8 cellular contexts compared by ENCODE assay signal in the genomic region with DNA sequence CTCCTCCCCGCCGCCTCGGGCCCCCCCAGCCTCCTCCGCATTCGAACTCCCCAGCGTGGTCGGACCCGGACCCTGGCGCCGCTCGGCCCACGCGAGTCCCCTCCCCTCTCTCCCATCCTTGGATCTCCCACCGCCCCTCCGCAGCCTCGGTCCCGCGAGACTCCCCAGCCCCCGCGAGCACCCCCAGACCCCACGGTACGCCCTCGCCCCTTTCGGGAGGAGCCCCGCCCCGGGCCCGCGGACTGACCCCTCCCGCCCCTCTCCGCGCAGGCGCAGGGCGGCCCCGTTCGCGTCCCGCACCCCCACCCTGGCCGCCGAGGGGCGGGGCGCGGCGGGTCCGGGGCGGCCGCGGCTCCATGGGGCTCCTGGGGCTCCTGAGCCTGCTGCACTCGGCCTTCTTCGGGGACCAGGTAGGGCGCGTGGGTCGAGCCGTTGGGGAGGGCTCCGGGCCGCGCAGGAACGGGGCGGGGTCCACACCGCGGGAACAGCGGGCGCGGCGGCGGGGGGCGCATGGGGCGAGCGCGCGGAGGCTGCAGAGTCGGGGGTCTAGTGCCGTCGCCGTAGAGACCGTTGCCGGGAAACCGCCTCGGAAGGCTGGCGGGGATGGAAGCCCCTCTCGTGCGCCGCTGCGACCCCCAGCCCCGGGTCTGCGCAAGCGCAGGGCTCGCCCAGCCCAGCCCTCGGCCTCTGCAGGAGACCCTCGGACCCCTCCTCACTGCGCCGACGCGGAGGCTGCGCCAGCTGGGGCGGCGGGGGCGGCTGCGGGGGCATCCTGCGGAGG. TPM values are rescaled to one million over a fixed set of nuclear protein-coding genes. Genes with fewer than 3 reads are reported as not detected.
DNase-seq lines count a peak whose midpoint lies in the region; ATAC-seq and TF ChIP-seq lines count a peak whose summit lies in the region.

No MANE protein-coding gene starts in this region.

- H2BK120ac ChIP-seq in IMR-90 (ENCODE audit: low read depth, low read length) = no peak overlapping the region

- H2AK5ac ChIP-seq in IMR-90 (ENCODE audit: low read depth, low read length) = no peak overlapping the region

- no peaks in the 10 kb centered on the region for H3K9me1 ChIP-seq in IMR-90 (ENCODE audit: insufficient read depth, low read length)

- H3K4me1 ChIP-seq in IMR-90 (ENCODE audit: control insufficient read depth, insufficient read depth, low read length) (peaks cover 5% of the 10 kb centered on the region; the same call in 1 of the 2 replicates), adipocyte (ENCODE audit: control insufficient read depth, insufficient read depth, low read length) (peaks cover 5% of the 10 kb centered on the region), transverse colon (peaks cover 9 to 25% (median 22%) of the 10 kb centered on the region in 4 donors)

- peaks cover 53% of the 10 kb centered on the region for H4K20me1 ChIP-seq in IMR-90 (ENCODE audit: insufficient read depth, low read length)

- H3K9ac ChIP-seq in IMR-90 (ENCODE audit: low read depth, low read length) = 0 out of 2 replicates have a peak overlapping the region, but pooled peaks have one; percentile 29
- no peak overlapping the region for H3K9ac ChIP-seq in adipocyte (ENCODE audit: low read length)

- no peak overlapping the region for H3K23ac ChIP-seq in IMR-90 (ENCODE audit: low read depth, low read length)

- no peak for TF ChIP-seq RAD21 in IMR-90 (IDR thresholded peaks at IDR 0.05; ENCODE audit: low read length)

- no peak overlapping the region for H4K5ac ChIP-seq in IMR-90 (ENCODE audit: low read depth, low read length)

- no peak overlapping the region; a peak in 1 of 4 replicates for H4K8ac ChIP-seq in IMR-90 (ENCODE audit: low read depth in 2 of 2, low read length in 2 of 2)

- WGBS in IMR-90 (ENCODE audit: extremely low coverage in 2 of 2, insufficient read length in 1 of 2), 2 experiments = 2% methylated on average over 47 of the region's 99 CpGs; no CpG with 5 or more reads in 1 of the 2 experiments
- WGBS in transverse colon (ENCODE audit: low coverage in 1 of 2), 2 donors = 10% methylated on average over 27 of the region's 99 CpGs; no CpG with 5 or more reads in 1 of the 2 donors

- no TSS peak for BruUV-seq in IMR-90 (replicated peaks; lab: Mats Ljungman, UMichigan)

- H2BK5ac ChIP-seq in IMR-90 (ENCODE audit: low read depth, low read length, poor library complexity, severe bottlenecking) = no peak overlapping the region

- ATAC-seq in IMR-90 (ENCODE audit: low read depth) (peak; percentile 52), HG02884 (IDR thresholded peaks at IDR 0.05; ENCODE audit: unreplicated experiment) (no peak)

- peaks cover 15% of the 10 kb centered on the region for H3K36me3 ChIP-seq in IMR-90 (ENCODE audit: control insufficient read depth, insufficient read depth, low read length)
- peaks cover 21% of the 10 kb centered on the region for H3K36me3 ChIP-seq in adipocyte (ENCODE audit: control insufficient read depth, insufficient read depth, low read length, severe bottlenecking)
- H3K36me3 ChIP-seq in kidney epithelial cell (ENCODE audit: control insufficient read depth, insufficient read depth, low read length) = no peaks in the 10 kb centered on the region
- H3K36me3 ChIP-seq in transverse colon = peaks cover 0 to 12% (median 3%) of the 10 kb centered on the region in 4 donors

- in situ Hi-C loops in IMR-90 (cut with MboI; ENCODE audit: low sequenced_read_pairs) (no loop called here), transverse colon (cut with MboI; ENCODE audit: low pct_ligation_motif_present in 1 of 4, low pct_unique_long_range_greater_than_20kb in 1 of 4, low sequenced_read_pairs in 3 of 4) (no loop called here)

- CTCF ChIA-PET in AG04450 (lab: Charles Lee) (interaction anchor here (0.9 kb wide), 1 partner anchor 63 kb away, joined by 5 read pairs; no protein-coding TSS in a partner anchor), IMR-90 (lab: Yijun Ruan, JAX) (no interaction called here)

- H3K14ac ChIP-seq in IMR-90 (replicated peaks; ENCODE audit: low read depth, low read length) = no peak overlapping the region

- POLR2A ChIA-PET in AG04450 (lab: Yijun Ruan, JAX) = no interaction called here
- POLR2A ChIA-PET in IMR-90 (lab: Charles Lee; ENCODE audit: unreplicated experiment) = no interaction called here

- peaks cover 11 to 19% of the 10 kb centered on the region in 2 experiments; a peak in 3 of 4 replicates for H3K79me1 ChIP-seq in IMR-90 (ENCODE audit: low read depth in 1 of 2, low read length in 2 of 2)

- H3K4ac ChIP-seq in IMR-90 (ENCODE audit: low read depth, low read length) = no peak overlapping the region

- H3K56ac ChIP-seq in IMR-90 (ENCODE audit: extremely low read depth, insufficient read depth, low read length) = no peak overlapping the region

- peak overlapping the region; percentile 85 for H2AFZ ChIP-seq in IMR-90 (replicated peaks; ENCODE audit: low read length, poor library complexity)

- peak overlapping the region; percentile 65; the same call in 1 of the 2 replicates for H3K4me2 ChIP-seq in IMR-90 (ENCODE audit: low read depth, low read length)

- peak overlapping the region; percentile 65 for H2AK9ac ChIP-seq in IMR-90 (replicated peaks; ENCODE audit: low read depth, low read length, poor library complexity)

- no peak for DNase-seq in AG04450 (ENCODE audit: low read depth, low spot score)
- no peak for DNase-seq in IMR-90
- peak; percentile 81 for DNase-seq in adipocyte (ENCODE audit: low read depth)
- DNase-seq in kidney epithelial cell (ENCODE audit: low read depth) = no peak
- DNase-seq in stimulated activated CD4-positive, alpha-beta T cell treated with anti-CD3 and anti-CD28 coated beads, Interleukin-1b, Interleukin-23, amount 100 ng/mL, for 48 hours = no peak
- DNase-seq in transverse colon = no peak
- no peak for DNase-seq in SIG-M5 (lab: John Stamatoyannopoulos, UW)

- no peak overlapping the region for H3K18ac ChIP-seq in IMR-90 (ENCODE audit: low read depth, low read length)

- TF ChIP-seq CTCF in AG04450 (IDR thresholded peaks at IDR 0.05; ENCODE audit: low read depth, low read length) (no peak), IMR-90 (conservative IDR thresholded peaks at IDR 0.05; ENCODE audit: low read depth, low read length) (no peak), kidney epithelial cell (IDR thresholded peaks at IDR 0.05; ENCODE audit: insufficient read depth, low read length, poor library complexity, severe bottlenecking) (no peak), transverse colon (IDR thresholded peaks at IDR 0.05) (no peak)

- H2BK20ac ChIP-seq in IMR-90 (ENCODE audit: low read depth, low read length) = no peak overlapping the region

- dilution Hi-C loops in IMR-90 (cut with HindIII; ENCODE audit: low sequenced_read_pairs, unreplicated experiment) = no loop called here

- peaks cover 40% of the 10 kb centered on the region for H3K27me3 ChIP-seq in AG04450 (ENCODE audit: control insufficient read depth, insufficient read depth, low read length)
- peaks cover 42% of the 10 kb centered on the region for H3K27me3 ChIP-seq in IMR-90 (ENCODE audit: control insufficient read depth, insufficient read depth, low read length)
- H3K27me3 ChIP-seq in adipocyte (replicated peaks; ENCODE audit: control insufficient read depth, insufficient read depth, low read length) = peaks cover 29% of the 10 kb centered on the region
- peaks cover 55% of the 10 kb centered on the region for H3K27me3 ChIP-seq in kidney epithelial cell (ENCODE audit: control insufficient read depth, insufficient read depth, low read length)
- peaks cover 60% of the 10 kb centered on the region for H3K27me3 ChIP-seq in transverse colon

- no peak overlapping the region for H2BK15ac ChIP-seq in IMR-90 (ENCODE audit: low read depth, low read length)

- TF ChIP-seq EP300 in transverse colon (IDR thresholded peaks at IDR 0.05; ENCODE audit: low read depth) = no peak

- H3K4me3 ChIP-seq in AG04450 (ENCODE audit: low read depth, low read length) (peak overlapping the region; percentile 55), IMR-90 (ENCODE audit: insufficient read depth, low read depth, low read length) (peak overlapping the region; percentile 47), adipocyte (ENCODE audit: low read length) (no peak overlapping the region), kidney epithelial cell (ENCODE audit: low read depth, low read length) (peak overlapping the region; percentile 20), transverse colon (peak overlapping the region in 2 of 4 donors; percentile 26 to 43)

- intact Hi-C loops in IMR-90 (cut with micrococcal nuclease) = no loop called here
- intact Hi-C loops in transverse colon (cut with DNase I; ENCODE audit: low total_unique reads) = loop anchor here (10.0 kb wide), 1 partner anchor 151 kb away; no protein-coding TSS in a partner anchor

- no peak overlapping the region for H4K91ac ChIP-seq in IMR-90 (ENCODE audit: insufficient read depth, low read depth, low read length)

- H3K9me3 ChIP-seq in AG04450 (ENCODE audit: control insufficient read depth, insufficient read depth, low read length) (no peaks in the 10 kb centered on the region), IMR-90 (ENCODE audit: control insufficient read depth, insufficient read depth, low read length) (no peaks in the 10 kb centered on the region), adipocyte (ENCODE audit: control insufficient read depth, low read length) (no peaks in the 10 kb centered on the region), transverse colon (no peaks in the 10 kb centered on the region)

- TF ChIP-seq POLR2A in IMR-90 (IDR thresholded peaks at IDR 0.05; ENCODE audit: low read depth, low read length) = no peak
- no peak for TF ChIP-seq POLR2A in transverse colon (IDR thresholded peaks at IDR 0.05)

- H3K27ac ChIP-seq in AG04450 (ENCODE audit: low read depth, low read length) (no peak overlapping the region), IMR-90 (ENCODE audit: insufficient read depth, low read length) (no peak overlapping the region), transverse colon (no peak overlapping the region)

RNA-seq across cellular contexts. Expression of a gene that starts 3.8 kb away (rescaled TPM):
- polyA plus RNA-seq in AG04450 (2011; rRNA removed) (0.09 and 0.17 TPM in 2 replicates), IMR-90 (2012; rRNA removed) (0.41 and 0.42 TPM in 2 replicates)
- polyA minus RNA-seq in AG04450 (2011; rRNA and poly(A)+ RNA removed) = 0.30 and 0.41 TPM in 2 replicates
- total RNA-seq in IMR-90 (2012; rRNA removed) (0.28 and 0.36 TPM in 2 replicates), kidney epithelial cell (not detected in 2 replicates), transverse colon (1 to 10 TPM in 1 of 4 donors, under 1 TPM in 3; under 0.01 to 6.0 (median 0.36) TPM)
- 0.17 and 0.55 TPM in 2 replicates for polyA plus RNA-seq in IMR-90 (2012; cell fraction: cytosol; rRNA removed)
- polyA plus RNA-seq in IMR-90 (2012; cell fraction: nucleus; rRNA removed; ENCODE audit: low replicate concordance) = 0.89 and 2.3 TPM in 2 replicates

RNA-seq across cellular contexts. Expression of a gene that starts 7.9 kb away (rescaled TPM):
- polyA plus RNA-seq in AG04450 (2011; rRNA removed) = 596 and 980 TPM in 2 replicates
- 440 and 566 TPM in 2 replicates for polyA minus RNA-seq in AG04450 (2011; rRNA and poly(A)+ RNA removed)
- total RNA-seq in IMR-90 (2012; rRNA removed) = 834 and 1,179 TPM in 2 replicates
- 1,855 and 2,269 TPM in 2 replicates for polyA plus RNA-seq in IMR-90 (2012; rRNA removed)
- 15,264 and 18,725 TPM in 2 replicates for polyA plus RNA-seq in IMR-90 (2012; cell fraction: cytosol; rRNA removed)
- polyA plus RNA-seq in IMR-90 (2012; cell fraction: nucleus; rRNA removed; ENCODE audit: low replicate concordance) = 1,510 and 3,480 TPM in 2 replicates
- total RNA-seq in kidney epithelial cell = 1,778 and 3,178 TPM in 2 replicates
- 1,000 to 10,000 TPM; 1,367 to 2,740 (median 2,511) TPM for total RNA-seq in transverse colon

RNA-seq across cellular contexts. Expression of a gene that starts 32.9 kb away (rescaled TPM):
- polyA plus RNA-seq in AG04450 (2011; rRNA removed) = 14.5 and 17.5 TPM in 2 replicates
- polyA minus RNA-seq in AG04450 (2011; rRNA and poly(A)+ RNA removed) = 6.3 and 7.8 TPM in 2 replicates
- total RNA-seq in IMR-90 (2012; rRNA removed) = 10.4 and 10.6 TPM in 2 replicates
- 34.9 and 40.8 TPM in 2 replicates for polyA plus RNA-seq in IMR-90 (2012; rRNA removed)
- 36.9 and 49.4 TPM in 2 replicates for polyA plus RNA-seq in IMR-90 (2012; cell fraction: cytosol; rRNA removed)
- polyA plus RNA-seq in IMR-90 (2012; cell fraction: nucleus; rRNA removed; ENCODE audit: low replicate concordance) = 25.0 and 47.9 TPM in 2 replicates
- total RNA-seq in kidney epithelial cell = 38.8 and 40.0 TPM in 2 replicates
- total RNA-seq in transverse colon = 10 to 100 TPM; 36.2 to 89.2 (median 46.0) TPM

RNA-seq across cellular contexts. Expression of a gene that starts 38.7 kb away (rescaled TPM):
- 45.8 and 52.8 TPM in 2 replicates for polyA plus RNA-seq in AG04450 (2011; rRNA removed)
- polyA minus RNA-seq in AG04450 (2011; rRNA and poly(A)+ RNA removed) = 33.6 and 42.3 TPM in 2 replicates
- total RNA-seq in IMR-90 (2012; rRNA removed) = 22.0 and 35.3 TPM in 2 replicates
- polyA plus RNA-seq in IMR-90 (2012; rRNA removed) = 62.8 and 63.6 TPM in 2 replicates
- 32.2 and 39.6 TPM in 2 replicates for polyA plus RNA-seq in IMR-90 (2012; cell fraction: cytosol; rRNA removed)
- 127 and 151 TPM in 2 replicates for polyA plus RNA-seq in IMR-90 (2012; cell fraction: nucleus; rRNA removed; ENCODE audit: low replicate concordance)
- 74.5 and 77.0 TPM in 2 replicates for total RNA-seq in kidney epithelial cell
- total RNA-seq in transverse colon = 10 to 100 TPM; 36.3 to 77.2 (median 41.6) TPM

RNA-seq across cellular contexts. Expression of a gene that starts 44.0 kb away (rescaled TPM):
- polyA plus RNA-seq in AG04450 (2011; rRNA removed) = 0.40 TPM in 2 replicates
- 0.48 and 0.55 TPM in 2 replicates for polyA minus RNA-seq in AG04450 (2011; rRNA and poly(A)+ RNA removed)
- 0.56 and 0.72 TPM in 2 replicates for total RNA-seq in IMR-90 (2012; rRNA removed)
- 1.7 and 2.9 TPM in 2 replicates for polyA plus RNA-seq in IMR-90 (2012; rRNA removed)
- 0.29 and 1.2 TPM in 2 replicates for polyA plus RNA-seq in IMR-90 (2012; cell fraction: cytosol; rRNA removed)
- 31.5 and 85.3 TPM in 2 replicates for polyA plus RNA-seq in IMR-90 (2012; cell fraction: nucleus; rRNA removed; ENCODE audit: low replicate concordance)
- 1.6 and 5.5 TPM in 2 replicates for total RNA-seq in kidney epithelial cell
- total RNA-seq in transverse colon = 10 to 100 TPM in 1 of 4 donors, 1 to 10 TPM in 3; 2.6 to 11.9 (median 7.5) TPM
